In the genomic region with DNA sequence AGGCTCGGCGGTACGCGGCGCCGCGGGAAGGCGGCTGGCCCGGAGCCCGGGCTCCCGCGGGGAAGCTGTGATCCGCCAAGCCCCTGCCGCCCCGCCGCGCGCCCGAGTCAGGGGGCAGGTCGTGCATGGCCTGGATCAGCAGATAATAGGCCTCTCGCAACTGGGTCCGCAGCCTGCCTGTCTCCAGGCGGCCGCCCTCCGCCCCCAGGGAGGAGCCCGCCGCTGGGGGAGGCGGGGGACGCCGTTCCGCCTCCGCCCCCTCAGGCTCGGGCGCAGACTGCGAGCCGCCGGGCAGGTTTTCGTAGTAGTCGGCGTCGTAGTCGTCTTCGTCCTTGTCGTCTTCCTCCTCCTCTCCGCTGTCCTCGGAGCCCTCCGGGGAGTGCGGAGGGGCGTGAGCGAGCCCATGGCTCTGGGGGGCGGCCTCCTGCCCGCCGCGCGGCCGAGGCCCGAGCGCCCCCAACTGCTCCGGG, we compare ENCODE assay signal across 8 cellular contexts. TPM values are rescaled to one million over a fixed set of nuclear protein-coding genes. Genes with fewer than 3 reads are reported as not detected.
DNase-seq lines count a peak whose midpoint lies in the region; ATAC-seq and TF ChIP-seq lines count a peak whose summit lies in the region.

A gene with protein sequence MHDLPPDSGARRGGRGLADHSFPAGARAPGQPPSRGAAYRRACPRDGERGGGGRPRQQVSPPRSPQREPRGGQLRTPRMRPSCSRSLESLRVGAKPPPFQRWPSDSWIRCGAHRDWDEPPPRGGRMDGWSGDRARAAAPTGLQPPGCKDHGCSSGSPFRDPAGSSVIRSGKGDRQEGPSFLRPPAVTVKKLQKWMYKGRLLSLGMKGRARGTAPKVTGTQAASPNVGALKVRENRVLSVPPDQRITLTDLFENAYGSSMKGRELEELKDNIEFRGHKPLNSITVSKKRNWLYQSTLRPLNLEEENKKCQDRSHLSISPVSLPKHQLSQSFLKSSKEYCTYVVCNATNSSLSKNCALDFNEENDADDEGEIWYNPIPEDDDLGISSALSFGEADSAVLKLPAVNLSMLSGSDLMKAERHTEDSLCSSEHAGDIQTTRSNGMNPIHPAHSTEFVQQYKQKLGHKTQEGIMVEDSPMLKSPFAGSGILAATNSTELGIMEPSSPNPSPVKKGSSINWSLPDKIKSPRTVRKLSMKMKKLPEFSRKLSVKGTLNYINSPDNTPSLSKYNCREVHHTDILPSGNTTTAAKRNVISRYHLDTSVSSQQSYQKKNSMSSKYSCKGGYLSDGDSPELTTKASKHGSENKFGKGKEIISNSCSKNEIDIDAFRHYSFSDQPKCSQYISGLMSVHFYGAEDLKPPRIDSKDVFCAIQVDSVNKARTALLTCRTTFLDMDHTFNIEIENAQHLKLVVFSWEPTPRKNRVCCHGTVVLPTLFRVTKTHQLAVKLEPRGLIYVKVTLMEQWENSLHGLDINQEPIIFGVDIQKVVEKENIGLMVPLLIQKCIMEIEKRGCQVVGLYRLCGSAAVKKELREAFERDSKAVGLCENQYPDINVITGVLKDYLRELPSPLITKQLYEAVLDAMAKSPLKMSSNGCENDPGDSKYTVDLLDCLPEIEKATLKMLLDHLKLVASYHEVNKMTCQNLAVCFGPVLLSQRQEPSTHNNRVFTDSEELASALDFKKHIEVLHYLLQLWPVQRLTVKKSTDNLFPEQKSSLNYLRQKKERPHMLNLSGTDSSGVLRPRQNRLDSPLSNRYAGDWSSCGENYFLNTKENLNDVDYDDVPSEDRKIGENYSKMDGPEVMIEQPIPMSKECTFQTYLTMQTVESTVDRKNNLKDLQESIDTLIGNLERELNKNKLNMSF (minus strand): TSS at position 147 of the 470 bp plus-strand sequence. CDS start 20 bp downstream, at position 127.

- no peak for TF ChIP-seq CTCF in osteocyte (IDR thresholded peaks at IDR 0.05)

- peak within 1 kb of the TSS; percentile 86 for H3K4me3 Mint-ChIP-seq in osteocyte (ENCODE audit: unreplicated experiment)

- DNase-seq in D341Med (ENCODE audit: low spot score), result peak; percentile 94
- DNase-seq in RPMI8226, result peak; percentile 42
- peak; percentile 56 for DNase-seq in activated gamma-delta T cell treated with anti-CD3 and anti-CD28 coated beads, Interleukin-2, amount 50 U/mL, for 16 hours (ENCODE audit: low read depth)
- peak; percentile 19 for DNase-seq in globus pallidus (ENCODE audit: low spot score)
- peak; percentile 87 for DNase-seq in osteocyte (ENCODE audit: extremely low spot score, unreplicated experiment)

- peak within 1 kb of the TSS; percentile 88 for H3K27ac Mint-ChIP-seq in osteocyte (ENCODE audit: unreplicated experiment)

- H3K9ac ChIP-seq in HUES48 (ENCODE audit: low read depth, low read length), result peak within 1 kb of the TSS; percentile 79

- H3K9me3 ChIP-seq in HUES48 (ENCODE audit: control insufficient read depth, insufficient read depth, low read length), result no peaks in the 10 kb centered on the region
- H3K9me3 ChIP-seq in thymus (ENCODE audit: control insufficient read depth), result no peaks in the 10 kb centered on the region

- H3K4me1 ChIP-seq in HUES48 (ENCODE audit: control insufficient read depth, insufficient read depth, low read length), result peaks cover 28% of the 10 kb centered on the region
- H3K4me1 ChIP-seq in thymus (ENCODE audit: control insufficient read depth, insufficient read depth, low read length), result no peaks in the 10 kb centered on the region

- H3K4me1 Mint-ChIP-seq in osteocyte (ENCODE audit: unreplicated experiment), result peaks cover 66% of the 10 kb centered on the region

- no peaks in the 10 kb centered on the region for H3K9me3 Mint-ChIP-seq in osteocyte (ENCODE audit: unreplicated experiment)

- under 1% methylated on average over 59 of the region's 59 CpGs for WGBS in thymus

- H3K27ac ChIP-seq in HUES48 (ENCODE audit: low read depth, low read length) (peak within 1 kb of the TSS; percentile 98), thymus (ENCODE audit: low read depth) (peak within 1 kb of the TSS; percentile 84)

- H3K36me3 ChIP-seq in HUES48 (ENCODE audit: control insufficient read depth, insufficient read depth, low read length) (no peaks in the 10 kb centered on the region), thymus (ENCODE audit: control insufficient read depth, insufficient read depth) (no peaks in the 10 kb centered on the region)

- H3K4me3 ChIP-seq in HUES48 (ENCODE audit: low read depth, low read length) (peak within 1 kb of the TSS; percentile 96), thymus (ENCODE audit: low read length) (peak within 1 kb of the TSS; percentile 58)

- H3K36me3 Mint-ChIP-seq in osteocyte (ENCODE audit: unreplicated experiment), result no peaks in the 10 kb centered on the region

- H3K27me3 ChIP-seq in HUES48 (ENCODE audit: control insufficient read depth, insufficient read depth, low read length) (no peaks in the 10 kb centered on the region), thymus (ENCODE audit: control insufficient read depth, insufficient read depth) (peaks cover 17% of the 10 kb centered on the region)

- H3K27me3 Mint-ChIP-seq in osteocyte (ENCODE audit: unreplicated experiment), result no peaks in the 10 kb centered on the region

- peak; percentile 72 for ATAC-seq in GM21447 (IDR thresholded peaks at IDR 0.05; ENCODE audit: unreplicated experiment)

RNA-seq across cellular contexts. Expression of the gene that starts here (rescaled TPM):
- total RNA-seq in osteocyte, result 6.0 and 6.3 TPM in 2 replicates
- polyA plus RNA-seq in thymus, result 1.1 TPM

Comparison
In these comparisons a context has a peak if more than half of its experiments do, and no peak if none do; other contexts are left out.
1. Peak in every context shown above with its lines: DNase-seq, ATAC-seq, H3K4me3 ChIP-seq and H3K27ac ChIP-seq.
2. DNase-seq: peak in every context shown above with its lines; median percentile 94 in D341Med; 87 in osteocyte; 56 in activated gamma-delta T cell treated with anti-CD3 and anti-CD28 coated beads, Interleukin-2, amount 50 U/mL, for 16 hours; 42 in RPMI8226; 19 in globus pallidus.